ENCODE assay signal across 28 cellular contexts in the genomic region with DNA sequence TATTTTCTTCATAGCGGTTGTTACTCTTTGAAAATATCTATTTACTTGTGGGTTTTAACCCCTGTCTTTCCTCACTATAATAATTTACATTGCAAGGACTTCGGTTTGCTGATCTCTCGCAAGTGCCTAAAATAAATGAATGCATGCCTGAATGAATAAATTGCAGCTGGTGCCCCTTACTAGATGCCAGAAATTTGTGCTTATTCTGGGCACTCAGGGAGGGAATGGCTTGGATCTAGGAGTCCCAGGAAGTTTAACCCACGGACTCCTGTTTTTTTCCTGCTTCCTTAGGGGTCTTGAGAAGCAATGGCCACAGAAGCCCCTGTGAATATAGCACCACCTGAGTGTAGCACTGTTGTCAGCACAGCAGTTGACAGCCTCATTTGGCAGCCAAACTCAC. TPM values are rescaled to one million over a fixed set of nuclear protein-coding genes. Genes with fewer than 3 reads are reported as not detected.
"Had no signal": no experiment of that assay in that cellular context is flagged by ENCODE, and none has a peak within 500 bp of the region (broad histone marks: within the 10 kb centered on the region; RNA-seq: fewer than 3 reads in every experiment).

No MANE protein-coding gene starts in this region.

- H3K36me3 ChIP-seq: MG63, Peyer's patch, SJCRH30 had no signal

- H3K4me2 ChIP-seq: KMS-11, SK-N-SH had no signal

- H3K27ac ChIP-seq: KMS-11, Peyer's patch, RWPE1, SJCRH30, VCaP had no signal

- DNase-seq: activated CD4-positive, alpha-beta memory T cell treated with anti-CD3 and anti-CD28 coated beads for 36 hours; activated CD4-positive, alpha-beta T cell treated with anti-CD3 and anti-CD28 coated beads, Interleukin-2, amount 10 ng/mL, durations not matched to agents 7 days and 5 days; activated CD4-positive, CD25-positive, alpha-beta regulatory T cell; activated gamma-delta T cell; activated naive CD4-positive, alpha-beta T cell treated with anti-CD3 and anti-CD28 coated beads for 36 hours; activated T-cell treated with anti-CD3 and anti-CD28 coated beads for 4 hours; activated T-cell treated with anti-CD3 and anti-CD28 coated beads, Interleukin-2, amount 50 U/mL, for 48 hours; amygdala; MG63; MV-4-11; NCI-H1092 treated with DMSO at 0.1 percent for 48 hours; NCI-H1436; NCI-H1930; NCI-H510A treated with DMSO at 0.1 percent for 48 hours; Peyer's patch; Right ventricle myocardium superior; SJCRH30; SK-N-SH; T-helper 1 cell had no signal

- H3K9ac ChIP-seq: KMS-11, SK-N-SH had no signal

- H3K9me3 ChIP-seq: MG63, Peyer's patch, SJCRH30, SK-N-SH had no signal

- H3K4me3 ChIP-seq: MG63, Peyer's patch, SJCRH30 had no signal

- H3K27ac Mint-ChIP-seq: activated CD4-positive, alpha-beta memory T cell treated with anti-CD3 and anti-CD28 coated beads for 36 hours; activated CD4-positive, alpha-beta T cell treated with anti-CD3 and anti-CD28 coated beads, Interleukin-2, amount 10 ng/mL, durations not matched to agents 7 days and 5 days; activated naive CD4-positive, alpha-beta T cell treated with anti-CD3 and anti-CD28 coated beads for 36 hours; activated naive CD8-positive, alpha-beta T cell; activated T-helper 17 cell treated with anti-CD3 and anti-CD28 coated beads, Interleukin-2, amount 50 U/mL, for 72 hours had no signal

- H3K9me3 Mint-ChIP-seq: activated CD4-positive, alpha-beta memory T cell treated with anti-CD3 and anti-CD28 coated beads for 36 hours; activated CD4-positive, alpha-beta T cell treated with anti-CD3 and anti-CD28 coated beads, Interleukin-2, amount 10 ng/mL, durations not matched to agents 7 days and 5 days; activated naive CD4-positive, alpha-beta T cell treated with anti-CD3 and anti-CD28 coated beads for 36 hours; activated T-helper 17 cell treated with anti-CD3 and anti-CD28 coated beads, Interleukin-2, amount 50 U/mL, for 72 hours had no signal

- H3K27me3 ChIP-seq: Peyer's patch had no signal

- ATAC-seq: activated T-helper 17 cell treated with anti-CD3 and anti-CD28 coated beads, Interleukin-2, amount 50 U/mL, for 72 hours had no signal

- H3K36me3 Mint-ChIP-seq: activated CD4-positive, alpha-beta memory T cell treated with anti-CD3 and anti-CD28 coated beads for 36 hours; activated naive CD8-positive, alpha-beta T cell had no signal

- H3K4me1 ChIP-seq: SJCRH30 had no signal

- H3K4me3 Mint-ChIP-seq: activated CD4-positive, alpha-beta memory T cell treated with anti-CD3 and anti-CD28 coated beads for 36 hours; activated CD4-positive, alpha-beta T cell treated with anti-CD3 and anti-CD28 coated beads, Interleukin-2, amount 10 ng/mL, durations not matched to agents 7 days and 5 days; activated naive CD4-positive, alpha-beta T cell treated with anti-CD3 and anti-CD28 coated beads for 36 hours; activated naive CD8-positive, alpha-beta T cell; activated T-helper 17 cell treated with anti-CD3 and anti-CD28 coated beads, Interleukin-2, amount 50 U/mL, for 72 hours had no signal

RNA-seq across cellular contexts. Expression of gene PLA2G2C, which starts 3.9 kb away (rescaled TPM):
- total RNA-seq: activated CD4-positive, alpha-beta T cell treated with anti-CD3 and anti-CD28 coated beads, Interleukin-2, amount 10 ng/mL, durations not matched to agents 7 days and 5 days; cardiac septum; cerebellum; Right ventricle myocardium superior; SJCRH30 had no signal
- polyA plus RNA-seq: SK-N-SH had no signal

RNA-seq across cellular contexts. Expression of gene UBXN10, which starts 4.4 kb away (rescaled TPM):
- total RNA-seq: SJCRH30 had no signal
- polyA plus RNA-seq: SK-N-SH had no signal

RNA-seq across cellular contexts. Expression of gene PLA2G2F, which starts 51.1 kb away (rescaled TPM):
- total RNA-seq: activated CD4-positive, alpha-beta memory T cell treated with anti-CD3 and anti-CD28 coated beads for 36 hours; activated CD4-positive, alpha-beta T cell treated with anti-CD3 and anti-CD28 coated beads, Interleukin-2, amount 10 ng/mL, durations not matched to agents 7 days and 5 days; activated CD8-positive, alpha-beta memory T cell treated with anti-CD3 and anti-CD28 coated beads for 36 hours; activated naive CD4-positive, alpha-beta T cell treated with anti-CD3 and anti-CD28 coated beads for 36 hours; activated T-helper 17 cell treated with anti-CD3 and anti-CD28 coated beads, Interleukin-2, amount 50 U/mL, for 72 hours; cardiac septum; cerebellum; Right ventricle myocardium superior; SJCRH30; T-helper 2 cell treated with Interferon-gamma antibody and Interleukin-4, amounts not matched to agents 100 ng/mL and 5 ng/mL, for 36 hours had no signal
- polyA plus RNA-seq: SK-N-SH had no signal
